3 cellular contexts compared by ENCODE assay signal in the genomic region with DNA sequence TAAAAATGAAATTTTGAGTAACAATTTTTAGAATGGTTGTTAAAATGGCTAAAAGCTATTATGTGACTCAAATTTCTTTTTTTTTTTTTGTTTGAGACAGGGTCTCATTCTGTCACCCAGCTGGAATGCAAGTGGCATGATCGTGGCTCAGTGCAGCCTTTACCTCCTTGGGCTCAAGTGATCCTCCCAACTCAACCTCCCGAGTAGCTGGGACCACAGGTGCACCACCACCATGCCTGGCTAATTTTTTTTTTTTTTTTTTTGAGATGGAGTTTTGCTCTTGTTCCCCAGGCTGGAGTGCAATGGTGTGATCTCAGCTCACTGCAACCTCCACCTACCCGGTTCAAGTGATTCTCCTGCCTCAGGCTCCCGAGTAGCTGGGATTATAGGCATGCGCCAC. TPM values are rescaled to one million over a fixed set of nuclear protein-coding genes. Genes with fewer than 3 reads are reported as not detected.
DNase-seq lines count a peak whose midpoint lies in the region; ATAC-seq and TF ChIP-seq lines count a peak whose summit lies in the region.
"Not testable (repeated sequence)": the region's sequence is repeated elsewhere in the genome, so short reads cannot be mapped to it uniquely, and the experiment has no call there.

No MANE protein-coding gene starts in this region.

- CTCF ChIA-PET in HEK293 (lab: Yijun Ruan, JAX): interaction anchor here (2.5 kb wide), 1 partner anchor 22 kb away, joined by 13 read pairs; no protein-coding TSS in a partner anchor

- peak; percentile 40; the same call in 1 of the 3 replicates for ATAC-seq in DND-41 (ENCODE audit: insufficient read depth, low read depth)

- not testable (repeated sequence) for H3K9ac ChIP-seq in DND-41 (ENCODE audit: low read depth, low read length); Karpas-422 (ENCODE audit: low read length)

- H3K4me2 ChIP-seq in DND-41 (ENCODE audit: insufficient read depth, low read length); Karpas-422 (ENCODE audit: low read depth, low read length, poor library complexity, severe bottlenecking): not testable (repeated sequence)

- H3K4me1 ChIP-seq in DND-41 (ENCODE audit: insufficient read depth, low read length); HEK293 (ENCODE audit: control insufficient read depth, insufficient read depth, low read length): not testable (repeated sequence)
- H3K4me1 ChIP-seq in Karpas-422 (ENCODE audit: low read length): peaks cover 50% of the 10 kb centered on the region

- H4K20me1 ChIP-seq in DND-41 (ENCODE audit: insufficient read depth, low read length); Karpas-422 (ENCODE audit: insufficient read depth, low read depth, low read length): not testable (repeated sequence)

- not testable (repeated sequence) for H3K4me3 ChIP-seq in DND-41 (ENCODE audit: low read depth in 1 of 2, low read length in 2 of 2); HEK293 (ENCODE audit: low read depth, low read length); Karpas-422 (ENCODE audit: low read length)

- DNase-seq in DND-41, Karpas-422: not testable (repeated sequence)

- H3K9me3 ChIP-seq in DND-41 (ENCODE audit: insufficient read depth, low read length, severe bottlenecking); HEK293 (ENCODE audit: control insufficient read depth, insufficient read depth, low read depth, low read length); Karpas-422 (ENCODE audit: low read length): not testable (repeated sequence)

- not testable (repeated sequence) for H3K27ac ChIP-seq in DND-41 (ENCODE audit: low read length); HEK293 (ENCODE audit: extremely low read depth, low read depth, low read length)
- H3K27ac ChIP-seq in Karpas-422 (ENCODE audit: low read length): 0 out of 2 replicates have a peak overlapping the region, but pooled peaks have one; percentile 23

- not testable (repeated sequence) for TF ChIP-seq CTCF in DND-41 (IDR thresholded peaks at IDR 0.05; ENCODE audit: borderline replicate concordance, extremely low read depth, low read length, poor library complexity, severe bottlenecking); HEK293 (tag by site-specific recombination; IDR thresholded peaks at IDR 0.05)

- peaks cover 85% of the 10 kb centered on the region for H3K79me2 ChIP-seq in DND-41 (ENCODE audit: insufficient read depth, low read length)
- peaks cover 45% of the 10 kb centered on the region for H3K79me2 ChIP-seq in Karpas-422 (ENCODE audit: low read length)

- H3K36me3 ChIP-seq in DND-41 (ENCODE audit: insufficient read depth, low read length); HEK293 (ENCODE audit: control insufficient read depth in 2 of 2, insufficient read depth in 1 of 2, low read length in 2 of 2); Karpas-422 (ENCODE audit: insufficient read depth, low read length): not testable (repeated sequence)

- not testable (repeated sequence) for H2AFZ ChIP-seq in DND-41 (ENCODE audit: low read depth, low read length); Karpas-422 (ENCODE audit: low read length)

- H3K9me2 ChIP-seq in Karpas-422 (replicated peaks; ENCODE audit: insufficient read depth, low read length): not testable (repeated sequence)

- not testable (repeated sequence) for H3K27me3 ChIP-seq in DND-41 (ENCODE audit: insufficient read depth, low read length, poor library complexity); Karpas-422 (ENCODE audit: low read length)

- POLR2A ChIA-PET in HEK293 (lab: Yijun Ruan, JAX): interaction anchor here (0.6 to 1.6 kb wide), 2 partner anchors 25 to 27 kb away, joined by 3 to 5 read pairs; a partner anchor contains a TSS

TF ChIP-seq in HEK293, 187 proteins besides CTCF, POLR2A, EP300 and RAD21:
- TF ChIP-seq, protein P1, sequence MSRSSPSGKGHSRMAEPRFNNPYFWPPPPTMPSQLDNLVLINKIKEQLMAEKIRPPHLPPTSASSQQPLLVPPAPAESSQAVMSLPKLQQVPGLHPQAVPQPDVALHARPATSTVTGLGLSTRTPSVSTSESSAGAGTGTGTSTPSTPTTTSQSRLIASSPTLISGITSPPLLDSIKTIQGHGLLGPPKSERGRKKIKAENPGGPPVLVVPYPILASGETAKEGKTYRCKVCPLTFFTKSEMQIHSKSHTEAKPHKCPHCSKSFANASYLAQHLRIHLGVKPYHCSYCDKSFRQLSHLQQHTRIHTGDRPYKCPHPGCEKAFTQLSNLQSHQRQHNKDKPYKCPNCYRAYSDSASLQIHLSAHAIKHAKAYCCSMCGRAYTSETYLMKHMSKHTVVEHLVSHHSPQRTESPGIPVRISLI (tag by site-specific recombination; IDR thresholded peaks at IDR 0.05): 0 out of 2 replicates have a peak, but pooled peaks have one; percentile 54
- TF ChIP-seq GLIS1 (tag by site-specific recombination; IDR thresholded peaks at IDR 0.05): peak; percentile 59; the same call in 1 of the 2 replicates

RNA-seq across cellular contexts. Expression of a gene that starts 24.5 kb away (rescaled TPM):
- 17.2 and 43.2 TPM in 2 replicates for total RNA-seq in Karpas-422 (2014; rRNA removed; shearing (Covaris generic); ENCODE audit: low replicate concordance)
